8 cellular contexts compared by ENCODE assay signal in genomic region chr12:47767197-47767724, GRCh38. TPM values are rescaled to one million over a fixed set of nuclear protein-coding genes. Genes with fewer than 3 reads are reported as not detected.
A peak's percentile ranks its signal among the peaks of the same experiment; 100 is the strongest.
DNase-seq lines count a peak whose midpoint lies in the region; ATAC-seq, FAIRE-seq and TF ChIP-seq lines count a peak whose summit lies in the region.

No MANE protein-coding gene starts in this region.

- CTCF ChIA-PET in GM12878 (lab: Yijun Ruan, JAX) = interaction anchor here (0.6 to 19.3 kb wide), 30 partner anchors 11 to 735 kb away, joined by 3 to 814 read pairs (median 6); partner anchors contain the start of genes ENDOU, RAPGEF3 and RPAP3

- TF ChIP-seq EP300 in GM12878 (IDR thresholded peaks at IDR 0.05; ENCODE audit: borderline replicate concordance in 1 of 2, control insufficient read depth in 1 of 2, low read depth in 2 of 2, low read length in 2 of 2) = no peak

- H3K4me1 ChIP-seq in KMS-11 (ENCODE audit: low read depth, poor library complexity, severe bottlenecking) = peaks cover 48% of the 10 kb centered on the region
- no peaks in the 10 kb centered on the region for H3K4me1 ChIP-seq in GM12878 (ENCODE audit: control insufficient read depth, insufficient read depth, low read length)
- peaks cover 0 to 11% of the 10 kb centered on the region in 2 donors for H3K4me1 ChIP-seq in left lung

- H3K4me2 ChIP-seq in KMS-11 (peak overlapping the region; percentile 57; the same call in 1 of the 2 replicates), GM12878 (ENCODE audit: control insufficient read depth, insufficient read depth) (no peak overlapping the region)

- SMC1A ChIA-PET in GM12878 (lab: Charles Lee; ENCODE audit: uncharacterized antibody, unreplicated experiment) = interaction anchor here (1.2 to 7.2 kb wide), 20 partner anchors 8 to 116 kb away, joined by 3 to 267 read pairs (median 6); partner anchors contain the start of genes ENDOU, RAPGEF3 and RPAP3

- in situ Hi-C loops in GM12878 (cut with MboI) = no loop called here

- no peaks in the 10 kb centered on the region for H3K9me3 ChIP-seq in GM12878 (replicated peaks; ENCODE audit: control insufficient read depth, insufficient read depth, low read length)
- no peaks in the 10 kb centered on the region for H3K9me3 ChIP-seq in left lung

- H3K36me3 ChIP-seq in KMS-11 (ENCODE audit: insufficient read depth) = no peaks in the 10 kb centered on the region
- no peaks in the 10 kb centered on the region for H3K36me3 ChIP-seq in GM12878 (ENCODE audit: control insufficient read depth in 2 of 2, insufficient read depth in 2 of 2, low read length in 1 of 2)
- H3K36me3 ChIP-seq in left lung = no peaks in the 10 kb centered on the region

- TF ChIP-seq CTCF in GM12865 (IDR thresholded peaks at IDR 0.05; ENCODE audit: insufficient read depth, low read depth, low read length, missing control alignments) = peak; percentile 74
- peak; percentile 83 for TF ChIP-seq CTCF in KMS-11 (conservative IDR thresholded peaks at IDR 0.05; ENCODE audit: low read depth, low read length)
- peak; percentile 68 to 87 (median 73) for TF ChIP-seq CTCF in GM12878 (IDR thresholded peaks at IDR 0.05 in 2 of 3, conservative IDR thresholded peaks at IDR 0.05 in 1 of 3; ENCODE audit: control insufficient read depth in 2 of 3, extremely low read depth in 1 of 3, insufficient read depth in 1 of 3, low read depth in 3 of 3, low read length in 3 of 3)
- TF ChIP-seq CTCF in left lung (IDR thresholded peaks at IDR 0.05) = peak; percentile 27 to 62

- intact Hi-C loops in GM12878 (cut with micrococcal nuclease; ENCODE audit: unreplicated experiment) = loop anchor here (1.0 kb wide), 2 partner anchors 25 to 52 kb away; no protein-coding TSS in a partner anchor
- intact Hi-C loops in left lung (cut with DNase I) = no loop called here

- H3K79me2 ChIP-seq in KMS-11 (ENCODE audit: insufficient read depth, low read depth) = no peaks in the 10 kb centered on the region
- no peaks in the 10 kb centered on the region for H3K79me2 ChIP-seq in GM12878 (ENCODE audit: control insufficient read depth, insufficient read depth, low read length)

- ATAC-seq in GM12878 = peak; percentile 89
- ATAC-seq in left lung = peak; percentile 65
- ATAC-seq in GM21786 (IDR thresholded peaks at IDR 0.05; ENCODE audit: unreplicated experiment) = no peak

- H3K4me3 ChIP-seq in GM12865 (ENCODE audit: low read depth, low read length) (no peak overlapping the region), KMS-11 (IDR thresholded peaks at IDR 0.05; ENCODE audit: insufficient read depth, low read depth, low read length) (no peak overlapping the region), GM12878 (no peak overlapping the region), left lung (no peak overlapping the region)

- 2% methylated on average over 5 of the region's 5 CpGs for WGBS in GM12878 (ENCODE audit: insufficient coverage, insufficient replicate concordance, low lambda C conversion rate, missing lambda C conversion rate)

- RAD21 ChIA-PET in GM12878 (lab: Charles Lee; ENCODE audit: unreplicated experiment) = interaction anchor here (0.6 to 8.9 kb wide), 22 partner anchors 11 to 115 kb away, joined by 3 to 327 read pairs (median 6); partner anchors contain the start of genes ENDOU and RAPGEF3

- peak; percentile 85 for DNase-seq in GM12865 (ENCODE audit: low read depth)
- peak; percentile 45 for DNase-seq in T-helper 22 cell (ENCODE audit: low read depth)
- no peak for DNase-seq in GM12878 (ENCODE audit: low read depth, low spot score)
- no peak for DNase-seq in left lung
- DNase-seq in stimulated activated CD8-positive, alpha-beta memory T cell treated with anti-CD3 and anti-CD28 coated beads, Interleukin-2, amount 100 ng/mL, for 1 hour (ENCODE audit: low read depth in 2 of 2) = peak; percentile 25 to 52
- DNase-seq in T1000 (lab: John Stamatoyannopoulos, UW) = no peak

- no peak overlapping the region for H3K9ac ChIP-seq in KMS-11
- no peak overlapping the region for H3K9ac ChIP-seq in GM12878 (ENCODE audit: control insufficient read depth, insufficient read depth, low read length)

- FAIRE-seq in GM12878 (lab: Jason Lieb, UNC) = peak; percentile 75

- TF ChIP-seq RAD21 in GM12878 (IDR thresholded peaks at IDR 0.05; ENCODE audit: insufficient read depth, low read depth, low read length) = peak; percentile 92

- no peaks in the 10 kb centered on the region for H3K27me3 ChIP-seq in KMS-11 (ENCODE audit: insufficient read depth, low read depth)
- no peaks in the 10 kb centered on the region for H3K27me3 ChIP-seq in GM12878 (replicated peaks in 1 of 2; ENCODE audit: control insufficient read depth in 2 of 2, insufficient read depth in 2 of 2, low read length in 1 of 2)
- H3K27me3 ChIP-seq in left lung = no peaks in the 10 kb centered on the region

- H3K27ac ChIP-seq in KMS-11 (no peak overlapping the region), GM12878 (ENCODE audit: control insufficient read depth, insufficient read depth) (no peak overlapping the region), left lung (no peak overlapping the region)

- no peak for TF ChIP-seq POLR2A in GM12878 (IDR thresholded peaks at IDR 0.05; ENCODE audit: low read depth, low read length)

- no TSS peak for BruUV-seq in GM12878 (replicated peaks; lab: Mats Ljungman, UMichigan)

- H2AFZ ChIP-seq in KMS-11 (ENCODE audit: low read depth) = no peak overlapping the region
- H2AFZ ChIP-seq in GM12878 (ENCODE audit: control insufficient read depth, low read depth, low read length) = no peak overlapping the region

- POLR2A ChIA-PET in GM12878 (lab: Charles Lee) = interaction anchor here (1.0 to 5.7 kb wide), 2 partner anchors 25 to 112 kb away, joined by 3 to 40 read pairs; no protein-coding TSS in a partner anchor

- H4K20me1 ChIP-seq in KMS-11 (ENCODE audit: insufficient read depth) = no peaks in the 10 kb centered on the region
- no peaks in the 10 kb centered on the region for H4K20me1 ChIP-seq in GM12878 (ENCODE audit: control insufficient read depth, insufficient read depth)

RNA-seq across cellular contexts. Expression of gene SLC48A1, which starts 5.8 kb away (rescaled TPM):
- total RNA-seq in GM12878 (2013; cell fraction: nucleolus; rRNA removed) = 2.5 and 3.7 TPM in 2 replicates
- total RNA-seq in GM12878 (2014; rRNA removed) (1.7 and 2.4 TPM in 2 replicates), GM12878 (2014; rRNA removed; fragmentation: Illumina TruSeq; extraction: Trizol) (1.1 and 1.2 TPM in 2 replicates), GM12878 (2021) (2.4 and 3.8 TPM in 2 replicates), left lung (10 to 100 TPM; 35.4 to 38.6 TPM)
- 0.84 TPM for polyA plus RNA-seq in GM12878 (2011; ENCODE audit: low read depth)
- polyA plus RNA-seq in GM12878 (2011; rRNA removed) (0.55 and 1.2 TPM in 2 replicates), GM12878 (2014; fragmentation: Illumina TruSeq; extraction: Trizol) (1.6 TPM in 2 replicates), GM12878 (2014; fragmentation: Nextera tagmentation; extraction: Ambion mirVana) (1 to 10 TPM; 1.1 to 2.2 TPM), GM12878 (2014; rRNA removed) (1.1 and 1.9 TPM in 2 replicates), GM12878 (2016; fragmentation: Nextera tagmentation; extraction: Ambion mirVana) (1 to 10 TPM; 4.0 to 4.9 TPM)
- 1.6 and 2.1 TPM in 2 replicates for polyA plus RNA-seq in GM12878 (2011; cell fraction: cytosol; rRNA removed)
- polyA plus RNA-seq in GM12878 (2011; cell fraction: nucleus; rRNA removed) = 2.4 and 2.7 TPM in 2 replicates
- 1.8 and 2.1 TPM in 2 replicates for polyA plus RNA-seq in GM12878 (2012)
- polyA minus RNA-seq in GM12878 (2011; rRNA and poly(A)+ RNA removed) = 1.2 and 1.8 TPM in 2 replicates
- polyA minus RNA-seq in GM12878 (2011; cell fraction: cytosol; rRNA and poly(A)+ RNA removed) = 0.67 and 0.94 TPM in 2 replicates
- polyA minus RNA-seq in GM12878 (2011; cell fraction: nucleus; rRNA and poly(A)+ RNA removed) = 0.38 and 1.9 TPM in 2 replicates

RNA-seq across cellular contexts. Expression of gene RAPGEF3, which starts 8.6 kb away (rescaled TPM):
- 4.6 and 5.7 TPM in 2 replicates for total RNA-seq in GM12878 (2013; cell fraction: nucleolus; rRNA removed)
- total RNA-seq in GM12878 (2014; rRNA removed) (0.27 and 0.28 TPM in 2 replicates), GM12878 (2014; rRNA removed; fragmentation: Illumina TruSeq; extraction: Trizol) (0.09 and 0.18 TPM in 2 replicates), GM12878 (2021) (0.64 and 0.88 TPM in 2 replicates), left lung (10 to 100 TPM; 15.9 to 28.9 TPM)
- 0.38 TPM for polyA plus RNA-seq in GM12878 (2011; ENCODE audit: low read depth)
- polyA plus RNA-seq in GM12878 (2011; rRNA removed) (0.30 and 0.68 TPM in 2 replicates), GM12878 (2014; fragmentation: Illumina TruSeq; extraction: Trizol) (0.17 and 0.34 TPM in 2 replicates), GM12878 (2014; fragmentation: Nextera tagmentation; extraction: Ambion mirVana) (under 1 TPM in 1 of 2 experiments, not detected in 1; 0.02 TPM), GM12878 (2014; rRNA removed) (0.63 and 0.92 TPM in 2 replicates), GM12878 (2016; fragmentation: Nextera tagmentation; extraction: Ambion mirVana) (under 1 TPM in 1 of 2 experiments, not detected in 1; 0.27 TPM)
- polyA plus RNA-seq in GM12878 (2011; cell fraction: cytosol; rRNA removed) = 0.63 and 0.94 TPM in 2 replicates
- polyA plus RNA-seq in GM12878 (2011; cell fraction: nucleus; rRNA removed) = 3.4 and 4.8 TPM in 2 replicates
- polyA plus RNA-seq in GM12878 (2012) = 0.81 and 0.97 TPM in 2 replicates
- polyA minus RNA-seq in GM12878 (2011; rRNA and poly(A)+ RNA removed) = 0.22 and 1.5 TPM in 2 replicates
- polyA minus RNA-seq in GM12878 (2011; cell fraction: cytosol; rRNA and poly(A)+ RNA removed) = 1.7 TPM in 1 of 2 replicates, not detected in the other
- 1.3 and 3.1 TPM in 2 replicates for polyA minus RNA-seq in GM12878 (2011; cell fraction: nucleus; rRNA and poly(A)+ RNA removed)

RNA-seq across cellular contexts. Expression of gene ENDOU, which starts 42.0 kb away (rescaled TPM):
- total RNA-seq in GM12878 (2013; cell fraction: nucleolus; rRNA removed) = not detected in 2 replicates
- 0.17 TPM in 1 of 2 replicates, not detected in the other for total RNA-seq in GM12878 (2014; rRNA removed)
- 0.09 TPM in 1 of 2 replicates, not detected in the other for total RNA-seq in GM12878 (2014; rRNA removed; fragmentation: Illumina TruSeq; extraction: Trizol)
- 0.21 TPM in 1 of 2 replicates, not detected in the other for total RNA-seq in GM12878 (2021)
- 0.13 TPM for polyA plus RNA-seq in GM12878 (2011; ENCODE audit: low read depth)
- 0.03 TPM in 1 of 2 replicates, not detected in the other for polyA plus RNA-seq in GM12878 (2011; rRNA removed)
- not detected in 2 replicates for polyA plus RNA-seq in GM12878 (2011; cell fraction: cytosol; rRNA removed)
- 0.09 TPM in 1 of 2 replicates, not detected in the other for polyA plus RNA-seq in GM12878 (2011; cell fraction: nucleus; rRNA removed)
- polyA plus RNA-seq in GM12878 (2012) = 0.16 TPM in 1 of 2 replicates, not detected in the other
- 0.10 and 0.19 TPM in 2 replicates for polyA plus RNA-seq in GM12878 (2014; fragmentation: Illumina TruSeq; extraction: Trizol)
- polyA plus RNA-seq in GM12878 (2014; fragmentation: Nextera tagmentation; extraction: Ambion mirVana) = under 1 TPM in 1 of 2 experiments, not detected in 1; 0.15 TPM
- 0.08 and 0.11 TPM in 2 replicates for polyA plus RNA-seq in GM12878 (2014; rRNA removed)
- not detected for polyA plus RNA-seq in GM12878 (2016; fragmentation: Nextera tagmentation; extraction: Ambion mirVana)
- not detected in 2 replicates for polyA minus RNA-seq in GM12878 (2011; rRNA and poly(A)+ RNA removed)
- polyA minus RNA-seq in GM12878 (2011; cell fraction: cytosol; rRNA and poly(A)+ RNA removed) = not detected in 2 replicates
- polyA minus RNA-seq in GM12878 (2011; cell fraction: nucleus; rRNA and poly(A)+ RNA removed) = not detected in 2 replicates
- total RNA-seq in left lung = not detected

RNA-seq across cellular contexts. Expression of gene HDAC7, which starts 52.4 kb away (rescaled TPM):
- 25.7 and 29.4 TPM in 2 replicates for total RNA-seq in GM12878 (2013; cell fraction: nucleolus; rRNA removed)
- total RNA-seq in GM12878 (2014; rRNA removed) = 5.0 and 6.9 TPM in 2 replicates
- total RNA-seq in GM12878 (2014; rRNA removed; fragmentation: Illumina TruSeq; extraction: Trizol) = 3.1 and 3.9 TPM in 2 replicates
- total RNA-seq in GM12878 (2021) = 12.6 and 18.3 TPM in 2 replicates
- 14.4 TPM for polyA plus RNA-seq in GM12878 (2011; ENCODE audit: low read depth)
- polyA plus RNA-seq in GM12878 (2011; rRNA removed) = 5.1 and 5.6 TPM in 2 replicates
- 5.8 and 7.1 TPM in 2 replicates for polyA plus RNA-seq in GM12878 (2011; cell fraction: cytosol; rRNA removed)
- 46.3 and 61.4 TPM in 2 replicates for polyA plus RNA-seq in GM12878 (2011; cell fraction: nucleus; rRNA removed)
- polyA plus RNA-seq in GM12878 (2012) = 31.4 and 31.5 TPM in 2 replicates
- polyA plus RNA-seq in GM12878 (2014; fragmentation: Illumina TruSeq; extraction: Trizol) = 2.5 and 6.3 TPM in 2 replicates
- 1 to 10 TPM in 1 of 2 experiments, under 1 TPM in 1; 0.47 to 1.3 TPM for polyA plus RNA-seq in GM12878 (2014; fragmentation: Nextera tagmentation; extraction: Ambion mirVana)
- polyA plus RNA-seq in GM12878 (2014; rRNA removed) = 10.1 and 11.4 TPM in 2 replicates
- 1 to 10 TPM; 5.1 to 6.2 TPM for polyA plus RNA-seq in GM12878 (2016; fragmentation: Nextera tagmentation; extraction: Ambion mirVana)
- 4.2 and 8.0 TPM in 2 replicates for polyA minus RNA-seq in GM12878 (2011; rRNA and poly(A)+ RNA removed)
- polyA minus RNA-seq in GM12878 (2011; cell fraction: cytosol; rRNA and poly(A)+ RNA removed) = 3.9 and 4.3 TPM in 2 replicates
- 8.6 and 12.2 TPM in 2 replicates for polyA minus RNA-seq in GM12878 (2011; cell fraction: nucleus; rRNA and poly(A)+ RNA removed)
- total RNA-seq in left lung = 100 to 1,000 TPM; 102 to 115 TPM

Comparison
In these comparisons a context has a peak if more than half of its experiments do, and no peak if none do; other contexts are left out.
1. DNase-seq: peak in GM12865 (single experiment), T-helper 22 cell (single experiment) and stimulated activated CD8-positive, alpha-beta memory T cell treated with anti-CD3 and anti-CD28 coated beads, Interleukin-2, amount 100 ng/mL, for 1 hour (2 of 2); none in GM12878 (single experiment), left lung (0 of 2) and T1000 (single experiment).
2. RNA of gene SLC48A1, which starts 5.8 kb away (total RNA-seq): 35.4 to 38.6 TPM in left lung; 1.1 to 3.8 TPM in GM12878; every median in the first group is over 4 times any median in the second.
3. Peak in every context shown above with its lines, with median percentiles within 50 percentile points of each other: CTCF ChIP-seq.